ENCODE assay signal across 19 cellular contexts in the genomic region with DNA sequence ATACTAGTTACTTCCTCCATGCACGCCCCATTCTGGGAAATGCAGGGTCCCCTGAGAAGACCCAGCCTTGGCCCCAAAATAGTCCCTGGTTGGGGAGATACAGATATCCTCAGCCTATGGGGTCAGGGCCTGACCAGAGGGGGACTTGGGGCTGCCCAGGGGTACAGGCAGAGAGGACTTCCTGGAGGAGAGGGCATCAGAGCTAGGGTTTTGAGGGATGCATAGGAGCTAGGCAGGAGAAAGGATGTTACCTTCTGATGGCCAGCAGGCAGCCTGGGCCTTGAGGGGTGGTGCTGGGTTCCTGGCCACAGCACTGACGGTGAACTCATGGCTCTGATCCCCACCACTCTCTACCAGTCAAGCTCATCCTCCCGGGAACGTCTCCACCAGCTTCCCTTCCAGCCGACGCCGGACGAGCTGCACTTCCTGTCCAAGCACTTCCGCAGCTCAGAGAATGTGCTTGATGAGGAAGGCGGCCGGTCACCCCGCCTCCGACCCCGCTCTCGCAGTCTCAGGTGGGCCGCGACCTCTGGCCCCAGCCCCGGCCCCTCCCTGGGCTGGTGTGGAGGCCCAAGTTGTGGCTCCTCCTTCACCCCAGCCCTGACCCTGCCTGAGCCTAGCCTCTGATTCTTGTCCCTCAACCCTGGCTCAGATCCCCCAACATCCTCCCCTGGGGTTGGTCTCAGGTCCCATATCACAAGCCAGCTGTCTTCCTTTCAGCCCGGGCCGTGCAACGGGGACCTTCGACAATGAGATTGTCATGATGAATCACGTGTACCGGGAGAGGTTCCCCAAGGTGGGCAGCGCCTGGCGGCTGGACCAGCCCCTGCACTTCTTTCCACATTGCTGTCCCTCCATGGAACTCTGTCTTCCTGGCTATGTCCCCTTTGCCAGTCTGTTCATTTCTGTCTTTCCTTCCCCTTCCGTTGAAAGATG. TPM values are rescaled to one million over a fixed set of nuclear protein-coding genes. Genes with fewer than 3 reads are reported as not detected.
DNase-seq lines count a peak whose midpoint lies in the region; ATAC-seq and TF ChIP-seq lines count a peak whose summit lies in the region.
"Had no signal": no experiment of that assay in that cellular context is flagged by ENCODE, and none has a peak within 500 bp of the region (broad histone marks: within the 10 kb centered on the region; RNA-seq: fewer than 3 reads in every experiment).

No MANE protein-coding gene starts in this region.

- peaks cover 12% of the 10 kb centered on the region for H3K4me1 ChIP-seq in upper lobe of right lung

- ATAC-seq in Right ventricle myocardium inferior (no peak), upper lobe of right lung (no peak)
- ATAC-seq: GM23338 had no signal

- H3K27ac ChIP-seq in caudate nucleus (ENCODE audit: low read depth, low read length), result peak overlapping the region; percentile 67
- peak overlapping the region; percentile 6 for H3K27ac ChIP-seq in upper lobe of right lung
- H3K27ac ChIP-seq: ascending aorta, epithelial cell of prostate, VCaP had no signal

- H3K4me3 ChIP-seq in upper lobe of right lung, result no peak overlapping the region
- H3K4me3 ChIP-seq: ascending aorta, GM23338 had no signal

- peak; percentile 64 for DNase-seq in Right ventricle myocardium inferior (ENCODE audit: missing footprints)
- DNase-seq in cardiac septum (ENCODE audit: low spot score), result no peak
- peak in 1 of 61 donors; percentile 48 for DNase-seq in caudate nucleus (lab: John Stamatoyannopoulos, UW)
- peak; percentile 44 for DNase-seq in islet precursor cell
- DNase-seq in upper lobe of right lung, result no peak
- no peak for DNase-seq in central memory CD4-positive, alpha-beta T cell
- DNase-seq in GDM1 (lab: John Stamatoyannopoulos, UW), result no peak
- DNase-seq in NCI-H69 (lab: John Stamatoyannopoulos, UW), result no peak
- DNase-seq: activated CD4-positive, alpha-beta memory T cell treated with anti-CD3 and anti-CD28 coated beads, Interleukin-2, amount 10 ng/mL, durations not matched to agents 7 days and 5 days; foreskin melanocyte; mammary epithelial cell; MM.1S; naive B cell; NCI-H1694 treated with DMSO at 0.1 percent for 48 hours; NCI-H446 had no signal

- no peaks in the 10 kb centered on the region for H3K27me3 ChIP-seq in upper lobe of right lung
- H3K27me3 ChIP-seq: ascending aorta had no signal

- intact Hi-C loops in Right ventricle myocardium inferior (cut with DNase I) (no loop called here), cardiac septum (cut with DNase I) (no loop called here), upper lobe of right lung (cut with DNase I) (no loop called here)

- TF ChIP-seq CTCF in upper lobe of right lung (IDR thresholded peaks at IDR 0.05), result no peak

- H3K36me3 ChIP-seq in upper lobe of right lung, result peaks cover 44% of the 10 kb centered on the region

- H3K9me3 ChIP-seq in upper lobe of right lung, result no peaks in the 10 kb centered on the region
- H3K9me3 ChIP-seq: ascending aorta had no signal

RNA-seq across cellular contexts. Expression of a gene that starts 25.6 kb away (rescaled TPM):
- total RNA-seq in Right ventricle myocardium inferior (5.5 TPM), cardiac septum (5.2 TPM), upper lobe of right lung (23.1 TPM)

RNA-seq across cellular contexts. Expression of a gene that starts 29.8 kb away (rescaled TPM):
- total RNA-seq in Right ventricle myocardium inferior (21.7 TPM), cardiac septum (28.3 TPM), upper lobe of right lung (24.2 TPM)

RNA-seq across cellular contexts. Expression of a gene that starts 36.4 kb away (rescaled TPM):
- 1.1 TPM for total RNA-seq in Right ventricle myocardium inferior
- 0.35 TPM for total RNA-seq in cardiac septum
- 6.2 TPM for total RNA-seq in upper lobe of right lung
- total RNA-seq: GM23338, mammary epithelial cell had no signal

RNA-seq across cellular contexts. Expression of a gene that starts 50.5 kb away (rescaled TPM):
- 32.5 TPM for total RNA-seq in Right ventricle myocardium inferior
- total RNA-seq in cardiac septum, result 14.6 TPM
- 554 TPM for total RNA-seq in upper lobe of right lung

Comparison
In these comparisons a context has a peak if more than half of its experiments do, and no peak if none do; other contexts are left out.
1. DNase-seq: peak in Right ventricle myocardium inferior (single experiment) and islet precursor cell (single experiment); none in cardiac septum (single experiment), upper lobe of right lung (single experiment), central memory CD4-positive, alpha-beta T cell (single experiment), GDM1 (single experiment) and NCI-H69 (single experiment).